8 cellular contexts compared by ENCODE assay signal in genomic region chr17:58219789-58220183, GRCh38. TPM values are rescaled to one million over a fixed set of nuclear protein-coding genes. Genes with fewer than 3 reads are reported as not detected.
DNase-seq lines count a peak whose midpoint lies in the region; ATAC-seq and TF ChIP-seq lines count a peak whose summit lies in the region.

No MANE protein-coding gene starts in this region.

- H4K91ac ChIP-seq in trophoblast cell (ENCODE audit: low read depth, low read length), result no peak overlapping the region

- H3K18ac ChIP-seq in trophoblast cell (ENCODE audit: low read length), result no peak overlapping the region

- H4K20me1 ChIP-seq in PC-3 (ENCODE audit: low read length), result no peaks in the 10 kb centered on the region

- no peak overlapping the region for H4K12ac ChIP-seq in trophoblast cell (ENCODE audit: low read depth, low read length)

- no CpG with 5 or more reads among the region's 7 CpGs for WGBS in trophoblast cell (ENCODE audit: extremely low coverage, insufficient coverage, insufficient read length)

- H3K9me3 ChIP-seq in PC-3 (ENCODE audit: low read length), result no peaks in the 10 kb centered on the region
- no peaks in the 10 kb centered on the region for H3K9me3 ChIP-seq in endocrine pancreas (ENCODE audit: control insufficient read depth, low read length)
- no peaks in the 10 kb centered on the region for H3K9me3 ChIP-seq in trophoblast cell (ENCODE audit: insufficient read depth, low read depth, low read length)

- H3K14ac ChIP-seq in trophoblast cell (ENCODE audit: low read length), result no peak overlapping the region

- TF ChIP-seq CTCF in PC-3 (conservative IDR thresholded peaks at IDR 0.05; ENCODE audit: low read depth, low read length), result no peak

- no peak overlapping the region for H2AK5ac ChIP-seq in trophoblast cell (ENCODE audit: low read length)

- DNase-seq in ELR (ENCODE audit: low read depth) (peak; percentile 19), PC-3 (peak; percentile 65), trophoblast cell (peak in 1 of 2 donors; percentile 1), amniotic stem cell (lab: John Stamatoyannopoulos, UW) (no peak), NCI-H82 treated with DMSO at 0.1 percent for 48 hours (lab: John Stamatoyannopoulos, UW; ENCODE audit: unreplicated experiment) (no peak)
- DNase-seq in activated CD4-positive, CD25-positive, alpha-beta regulatory T cell treated with anti-CD3 and anti-CD28 coated beads, Interleukin-2, amount 50 U/mL, for 72 hours, result no peak

- no TSS peak for BruUV-seq in PC-3 (replicated peaks; lab: Mats Ljungman, UMichigan)

- H2AFZ ChIP-seq in PC-3 (ENCODE audit: low read length) (peak overlapping the region; percentile 96), trophoblast cell (ENCODE audit: insufficient read depth, low read length, poor library complexity) (no peak overlapping the region)

- H3K4ac ChIP-seq in trophoblast cell (ENCODE audit: low read depth, low read length), result no peak overlapping the region

- POLR2A ChIA-PET in PC-3 (lab: Charles Lee; ENCODE audit: unreplicated experiment), result interaction anchor here (0.5 kb wide), 1 partner anchor 118 kb away, joined by 4 read pairs; no protein-coding TSS in a partner anchor

- H3K27ac ChIP-seq in PC-3 (ENCODE audit: low read length) (0 out of 2 replicates have a peak overlapping the region, but pooled peaks have one; percentile 1), trophoblast cell (ENCODE audit: low read depth, low read length) (no peak overlapping the region)

- H4K8ac ChIP-seq in trophoblast cell (ENCODE audit: low read depth, low read length), result peak overlapping the region; percentile 0

- no peaks in the 10 kb centered on the region for H3F3A ChIP-seq in PC-3 (ENCODE audit: low read length, unreplicated experiment)

- H3K79me2 ChIP-seq in PC-3 (ENCODE audit: low read length) (no peaks in the 10 kb centered on the region), trophoblast cell (ENCODE audit: control insufficient read depth, insufficient read depth, low read length, poor library complexity) (peaks cover 2% of the 10 kb centered on the region)

- intact Hi-C loops in PC-3 (cut with micrococcal nuclease), result no loop called here

- no peaks in the 10 kb centered on the region for H3K27me3 ChIP-seq in PC-3 (ENCODE audit: low read length)
- no peaks in the 10 kb centered on the region for H3K27me3 ChIP-seq in endocrine pancreas (ENCODE audit: control insufficient read depth, insufficient read depth, low read length)
- H3K27me3 ChIP-seq in trophoblast cell (ENCODE audit: insufficient read depth, low read length), result no peaks in the 10 kb centered on the region

- H3K4me3 ChIP-seq in PC-3 (ENCODE audit: low read length) (peak overlapping the region; percentile 92), endocrine pancreas (ENCODE audit: control insufficient read depth, insufficient read depth, low read length) (peak overlapping the region; percentile 54), trophoblast cell (ENCODE audit: low read depth, low read length) (no peak overlapping the region)

- H3K4me1 ChIP-seq in PC-3 (ENCODE audit: insufficient read depth, low read length) (peaks cover 27% of the 10 kb centered on the region), endocrine pancreas (ENCODE audit: control insufficient read depth, insufficient read depth, low read length) (no peaks in the 10 kb centered on the region), trophoblast cell (ENCODE audit: control insufficient read depth in 1 of 2, insufficient read depth in 2 of 2, low read length in 2 of 2) (peaks cover 2 to 3% of the 10 kb centered on the region in 2 experiments)

- H3K9ac ChIP-seq in PC-3 (ENCODE audit: low read length) (no peak overlapping the region), endocrine pancreas (ENCODE audit: control insufficient read depth, insufficient read depth, low read length) (no peak overlapping the region), trophoblast cell (ENCODE audit: low read length) (no peak overlapping the region)

- CTCF ChIA-PET in PC-3 (lab: Charles Lee), result no interaction called here

- H2BK5ac ChIP-seq in trophoblast cell (ENCODE audit: low read depth, low read length, poor library complexity), result no peak overlapping the region

- no peak overlapping the region for H2BK12ac ChIP-seq in trophoblast cell (ENCODE audit: low read length)

- H3K4me2 ChIP-seq in PC-3 (ENCODE audit: low read length), result peak overlapping the region; percentile 99
- H3K4me2 ChIP-seq in trophoblast cell (ENCODE audit: low read length), result no peak overlapping the region

- no peak overlapping the region for H3K23ac ChIP-seq in trophoblast cell (ENCODE audit: low read length)

- no peak overlapping the region for H2BK120ac ChIP-seq in trophoblast cell (ENCODE audit: insufficient read depth, low read length, poor library complexity)

- H3K36me3 ChIP-seq in PC-3 (ENCODE audit: low read depth, low read length), result no peaks in the 10 kb centered on the region
- H3K36me3 ChIP-seq in endocrine pancreas (ENCODE audit: control insufficient read depth, insufficient read depth, low read length), result no peaks in the 10 kb centered on the region
- no peaks in the 10 kb centered on the region for H3K36me3 ChIP-seq in trophoblast cell (ENCODE audit: control insufficient read depth in 1 of 2, insufficient read depth in 2 of 2, low read length in 2 of 2)

- peaks cover 2% of the 10 kb centered on the region for H3K79me1 ChIP-seq in trophoblast cell (ENCODE audit: low read length)

- ATAC-seq in PC-3, result no peak
- no peak for ATAC-seq in GM19397 (IDR thresholded peaks at IDR 0.05; ENCODE audit: unreplicated experiment)

- no peaks in the 10 kb centered on the region for H3K9me2 ChIP-seq in PC-3 (replicated peaks; ENCODE audit: low read length)

RNA-seq across cellular contexts. Expression of gene MKS1, which starts 0.7 kb away (rescaled TPM):
- total RNA-seq in PC-3 (2014; rRNA removed), result 23.9 and 33.1 TPM in 2 replicates
- polyA plus RNA-seq in trophoblast cell (2013), result 6.8 and 7.1 TPM in 2 replicates

RNA-seq across cellular contexts. Expression of gene LPO, which starts 18.6 kb away (rescaled TPM):
- not detected in 2 replicates for total RNA-seq in PC-3 (2014; rRNA removed)
- polyA plus RNA-seq in trophoblast cell (2013), result not detected in 2 replicates

RNA-seq across cellular contexts. Expression of gene EPX, which starts 27.3 kb away (rescaled TPM):
- total RNA-seq in PC-3 (2014; rRNA removed), result not detected in 2 replicates
- not detected in 2 replicates for polyA plus RNA-seq in trophoblast cell (2013)

RNA-seq across cellular contexts. Expression of gene OR4D2, which starts 53.0 kb away (rescaled TPM):
- total RNA-seq in PC-3 (2014; rRNA removed), result not detected in 2 replicates
- polyA plus RNA-seq in trophoblast cell (2013), result not detected in 2 replicates

Comparison
In these comparisons a context has a peak if more than half of its experiments do, and no peak if none do; other contexts are left out.
1. DNase-seq: peak in ELR (single experiment) and PC-3 (single experiment); none in activated CD4-positive, CD25-positive, alpha-beta regulatory T cell treated with anti-CD3 and anti-CD28 coated beads, Interleukin-2, amount 50 U/mL, for 72 hours (single experiment), amniotic stem cell (single experiment) and NCI-H82 treated with DMSO at 0.1 percent for 48 hours (single experiment).